8 cellular contexts compared by ENCODE assay signal in genomic region chr19:3572132-3572854, GRCh38. TPM values are rescaled to one million over a fixed set of nuclear protein-coding genes. Genes with fewer than 3 reads are reported as not detected.
DNase-seq lines count a peak whose midpoint lies in the region; ATAC-seq and TF ChIP-seq lines count a peak whose summit lies in the region.

No MANE protein-coding gene starts in this region.

- peak overlapping the region; percentile 12 to 58 for H3K9ac ChIP-seq in colonic mucosa (ENCODE audit: low read depth in 2 of 2, low read length in 2 of 2)

- ATAC-seq in GM19372 (IDR thresholded peaks at IDR 0.05; ENCODE audit: low read depth, unreplicated experiment) = peak; percentile 84
- peak; percentile 84 for ATAC-seq in HG03520 (IDR thresholded peaks at IDR 0.05; ENCODE audit: unreplicated experiment)
- peak; percentile 79 for ATAC-seq in left colon

- H3K4me1 ChIP-seq in BE2C (peaks cover 9% of the 10 kb centered on the region), colonic mucosa (peaks cover 10% of the 10 kb centered on the region)

- DNase-seq in BE2C (peak; percentile 100), NCI-H526 (lab: John Stamatoyannopoulos, UW) (peak; percentile 95 to 98), colonic mucosa (peak; percentile 100), left colon (peak; percentile 99 to 100)
- peak; percentile 99 for DNase-seq in activated CD4-positive, alpha-beta T cell treated with anti-CD3 and anti-CD28 coated beads, Interleukin-2, amount 10 ng/mL, durations not matched to agents 24 days and 14 days
- DNase-seq in stimulated activated CD4-positive, alpha-beta T cell treated with anti-CD3 and anti-CD28 coated beads, Interleukin-1b, Interleukin-23, amount 100 ng/mL, for 24 hours (ENCODE audit: low read depth in 4 of 4, low spot score in 1 of 4) = peak; percentile 93 to 99 (median 98)

- TF ChIP-seq CTCF in BE2C (IDR thresholded peaks at IDR 0.05; ENCODE audit: low read depth, low read length) (no peak), colonic mucosa (IDR thresholded peaks at IDR 0.05) (no peak)

- H3K27me3 ChIP-seq in BE2C = no peaks in the 10 kb centered on the region
- no peaks in the 10 kb centered on the region for H3K27me3 ChIP-seq in colonic mucosa

- H3K9me3 ChIP-seq in BE2C = no peaks in the 10 kb centered on the region
- H3K9me3 ChIP-seq in colonic mucosa = no peaks in the 10 kb centered on the region

- H3K27ac Mint-ChIP-seq in activated CD4-positive, alpha-beta T cell treated with anti-CD3 and anti-CD28 coated beads, Interleukin-2, amount 10 ng/mL, durations not matched to agents 24 days and 14 days = peak overlapping the region; percentile 81

- peaks cover 14% of the 10 kb centered on the region for H3K36me3 Mint-ChIP-seq in activated CD4-positive, alpha-beta T cell treated with anti-CD3 and anti-CD28 coated beads, Interleukin-2, amount 10 ng/mL, durations not matched to agents 24 days and 14 days (ENCODE audit: low read depth)

- H3K4me1 Mint-ChIP-seq in activated CD4-positive, alpha-beta T cell treated with anti-CD3 and anti-CD28 coated beads, Interleukin-2, amount 10 ng/mL, durations not matched to agents 24 days and 14 days = peaks cover 11% of the 10 kb centered on the region

- H3K27me3 Mint-ChIP-seq in activated CD4-positive, alpha-beta T cell treated with anti-CD3 and anti-CD28 coated beads, Interleukin-2, amount 10 ng/mL, durations not matched to agents 24 days and 14 days = no peaks in the 10 kb centered on the region

- peak overlapping the region; percentile 62 for H3K4me3 ChIP-seq in BE2C (ENCODE audit: low read depth, low read length)
- H3K4me3 ChIP-seq in colonic mucosa = peak overlapping the region; percentile 96

- intact Hi-C loops in activated CD4-positive, alpha-beta T cell treated with anti-CD3 and anti-CD28 coated beads, Interleukin-2, amount 10 ng/mL, durations not matched to agents 24 days and 14 days (cut with micrococcal nuclease) = loop anchor here (1.0 to 2.0 kb wide), 3 partner anchors 15 to 189 kb away; partner anchors contain the start of genes APBA3, CACTIN and MFSD12
- intact Hi-C loops in colonic mucosa (cut with DNase I) = no loop called here
- intact Hi-C loops in left colon (cut with DNase I, micrococcal nuclease) = no loop called here

- no peaks in the 10 kb centered on the region for H3K9me3 Mint-ChIP-seq in activated CD4-positive, alpha-beta T cell treated with anti-CD3 and anti-CD28 coated beads, Interleukin-2, amount 10 ng/mL, durations not matched to agents 24 days and 14 days

- peak overlapping the region; percentile 28 for H3K27ac ChIP-seq in colonic mucosa

- H3K36me3 ChIP-seq in BE2C (peaks cover 7% of the 10 kb centered on the region; the same call in 1 of the 2 replicates), colonic mucosa (no peaks in the 10 kb centered on the region)

- H3K4me3 Mint-ChIP-seq in activated CD4-positive, alpha-beta T cell treated with anti-CD3 and anti-CD28 coated beads, Interleukin-2, amount 10 ng/mL, durations not matched to agents 24 days and 14 days = peak overlapping the region; percentile 83

RNA-seq across cellular contexts. Expression of gene HMG20B, which starts 0.5 kb away (rescaled TPM):
- polyA plus RNA-seq in BE2C (2012; ENCODE audit: insufficient read depth, insufficient read length, low read depth) = 136 TPM
- total RNA-seq in activated CD4-positive, alpha-beta T cell treated with anti-CD3 and anti-CD28 coated beads, Interleukin-2, amount 10 ng/mL, durations not matched to agents 24 days and 14 days = 53.7 and 59.3 TPM in 2 replicates
- total RNA-seq in colonic mucosa (100 to 1,000 TPM in 1 of 2 donors, 10 to 100 TPM in 1; 87.9 to 118 TPM), left colon (10 to 100 TPM; 85.6 to 88.2 TPM)

RNA-seq across cellular contexts. Expression of gene GIPC3, which starts 13.0 kb away (rescaled TPM):
- polyA plus RNA-seq in BE2C (2012; ENCODE audit: insufficient read depth, insufficient read length, low read depth) = not detected
- total RNA-seq in activated CD4-positive, alpha-beta T cell treated with anti-CD3 and anti-CD28 coated beads, Interleukin-2, amount 10 ng/mL, durations not matched to agents 24 days and 14 days = 0.36 and 0.37 TPM in 2 replicates
- total RNA-seq in colonic mucosa (1 to 10 TPM in 1 of 2 donors, under 1 TPM in 1; 0.40 to 1.1 TPM), left colon (under 1 TPM; 0.24 to 0.64 TPM)

RNA-seq across cellular contexts. Expression of gene MFSD12, which starts 14.9 kb away (rescaled TPM):
- polyA plus RNA-seq in BE2C (2012; ENCODE audit: insufficient read depth, insufficient read length, low read depth) = 119 TPM
- total RNA-seq in activated CD4-positive, alpha-beta T cell treated with anti-CD3 and anti-CD28 coated beads, Interleukin-2, amount 10 ng/mL, durations not matched to agents 24 days and 14 days = 119 and 124 TPM in 2 replicates
- total RNA-seq in colonic mucosa (10 to 100 TPM; 28.4 to 54.3 TPM), left colon (10 to 100 TPM; 31.0 to 41.1 TPM)

RNA-seq across cellular contexts. Expression of gene TEKTIP1, which starts 33.3 kb away (rescaled TPM):
- 6.1 TPM for polyA plus RNA-seq in BE2C (2012; ENCODE audit: insufficient read depth, insufficient read length, low read depth)
- 1.4 and 2.2 TPM in 2 replicates for total RNA-seq in activated CD4-positive, alpha-beta T cell treated with anti-CD3 and anti-CD28 coated beads, Interleukin-2, amount 10 ng/mL, durations not matched to agents 24 days and 14 days
- total RNA-seq in colonic mucosa = 1 to 10 TPM; 1.5 to 4.7 TPM
- 1 to 10 TPM; 2.2 to 3.5 TPM for total RNA-seq in left colon

RNA-seq across cellular contexts. Expression of gene TBXA2R, which starts 34.4 kb away (rescaled TPM):
- polyA plus RNA-seq in BE2C (2012; ENCODE audit: insufficient read depth, insufficient read length, low read depth) = not detected
- total RNA-seq in activated CD4-positive, alpha-beta T cell treated with anti-CD3 and anti-CD28 coated beads, Interleukin-2, amount 10 ng/mL, durations not matched to agents 24 days and 14 days = 0.42 and 0.50 TPM in 2 replicates
- 1 to 10 TPM; 1.5 to 1.7 TPM for total RNA-seq in colonic mucosa
- 1 to 10 TPM in 1 of 2 donors, under 1 TPM in 1; 0.64 to 1.0 TPM for total RNA-seq in left colon

Comparison
In these comparisons a context has a peak if more than half of its experiments do, and no peak if none do; other contexts are left out.
1. Peak in every context shown above with its lines: DNase-seq, ATAC-seq, H3K4me3 ChIP-seq and H3K27ac ChIP-seq.